22 cellular contexts compared by ENCODE assay signal in genomic region chr10:48382982-48383381, GRCh38.
"Had no signal": no experiment of that assay in that cellular context is flagged by ENCODE, and none has a peak within 500 bp of the region (broad histone marks: within the 10 kb centered on the region; RNA-seq: fewer than 3 reads in every experiment).

No MANE protein-coding gene starts in this region.

- FAIRE-seq: islet of Langerhans had no signal

- H3K4me3 ChIP-seq: breast epithelium, esophagus muscularis mucosa, gastroesophageal sphincter, thoracic aorta, upper lobe of right lung had no signal

- H3K27ac ChIP-seq: breast epithelium, esophagus muscularis mucosa, gastroesophageal sphincter, thoracic aorta, upper lobe of right lung, WERI-Rb-1 had no signal

- H3K27me3 ChIP-seq: breast epithelium, esophagus muscularis mucosa, gastroesophageal sphincter, upper lobe of right lung had no signal

- H3K36me3 ChIP-seq: breast epithelium, esophagus muscularis mucosa, gastroesophageal sphincter, thoracic aorta, upper lobe of right lung, WERI-Rb-1 had no signal

- DNase-seq: activated CD4-positive, CD25-positive, alpha-beta regulatory T cell treated with anti-CD3 and anti-CD28 coated beads, Interleukin-2, amount 50 U/mL, for 72 hours; activated CD8-positive, alpha-beta memory T cell treated with anti-CD3 and anti-CD28 coated beads for 24 hours; activated CD8-positive, alpha-beta memory T cell treated with anti-CD3 and anti-CD28 coated beads, Interleukin-2, amount 50 U/mL, for 4 hours; activated naive CD4-positive, alpha-beta T cell treated with Interleukin-2 at 50 U/mL for 16 hours; activated naive CD8-positive, alpha-beta T cell treated with anti-CD3 and anti-CD28 coated beads for 36 hours; activated T-cell treated with anti-CD3 and anti-CD28 coated beads, Interleukin-2, amount 50 U/mL, for 24 hours; effector memory CD4-positive, alpha-beta T cell; head of caudate nucleus; left cardiac atrium; naive B cell; occipital lobe; small intestine; stimulated activated CD4-positive, alpha-beta T cell treated with anti-CD3 and anti-CD28 coated beads, Interleukin-15, amount 100 ng/mL, for 24 hours; upper lobe of right lung; WERI-Rb-1 had no signal

- ATAC-seq: gastroesophageal sphincter; left cardiac atrium; sciatic nerve; stimulated activated memory B cell treated with anti-CD40 and anti-IgM and Interleukin-4, amounts not matched to agents 10 μg/mL and 1 μg/mL and 100 μg/mL, for 72 hours; upper lobe of right lung had no signal

- H3K4me1 ChIP-seq: breast epithelium, upper lobe of right lung had no signal

- H3K9me3 ChIP-seq: thoracic aorta had no signal
